In the genomic region with DNA sequence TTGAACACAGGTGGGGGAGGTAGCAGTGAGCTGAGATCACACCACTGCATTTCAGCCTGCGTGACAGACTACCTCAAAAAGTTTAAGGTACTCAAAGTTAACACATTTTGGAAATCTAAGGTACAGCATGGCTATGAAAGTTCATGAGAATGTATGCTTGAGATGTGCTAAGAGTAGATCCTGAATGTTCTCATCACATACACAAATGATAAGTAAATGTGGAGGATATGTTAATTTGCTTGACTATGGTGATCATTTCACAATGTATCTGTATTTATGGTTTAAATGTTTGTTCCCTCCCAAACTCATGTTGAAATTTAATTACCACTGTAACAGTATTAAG, we compare ENCODE assay signal across 17 cellular contexts. TPM values are rescaled to one million over a fixed set of nuclear protein-coding genes. Genes with fewer than 3 reads are reported as not detected.
DNase-seq lines count a peak whose midpoint lies in the region; ATAC-seq and TF ChIP-seq lines count a peak whose summit lies in the region.
"Had no signal": no experiment of that assay in that cellular context is flagged by ENCODE, and none has a peak within 500 bp of the region (broad histone marks: within the 10 kb centered on the region; RNA-seq: fewer than 3 reads in every experiment).

No MANE protein-coding gene starts in this region.

- 90 to 100% methylated on average over 1 of the region's 1 CpG for WGBS in endodermal cell (ENCODE audit: insufficient coverage in 1 of 2, insufficient read length in 1 of 2), 2 experiments

- peaks cover 92% of the 10 kb centered on the region for H3K4me1 Mint-ChIP-seq in activated B cell treated with CpG ODN at 0.5 μM for 24 hours
- H3K4me1 Mint-ChIP-seq in endodermal cell, result peaks cover 40% of the 10 kb centered on the region

- peak overlapping the region in 7 of 11 experiments; percentile 18 to 88 (median 65); a peak in 10 of 22 replicates for H3K4me2 ChIP-seq in BLaER1 treated with 17β-estradiol and CSF1 and Interleukin-3, amounts not matched to agents 10 nM and 100 nM

- no peaks in the 10 kb centered on the region for H3K36me3 ChIP-seq in BLaER1 treated with 17β-estradiol and CSF1 and Interleukin-3, amounts not matched to agents 10 nM and 100 nM
- H3K36me3 ChIP-seq in endodermal cell (ENCODE audit: control insufficient read depth, insufficient read depth, low read length) (no peaks in the 10 kb centered on the region), vagina (no peaks in the 10 kb centered on the region)
- H3K36me3 ChIP-seq: cardiac muscle cell, HAP-1 had no signal

- TF ChIP-seq CTCF in activated B cell treated with CpG ODN at 0.5 μM for 24 hours (IDR thresholded peaks at IDR 0.05) (no peak), endodermal cell (conservative IDR thresholded peaks at IDR 0.05) (no peak), dorsolateral prefrontal cortex (IDR thresholded peaks at IDR 0.05 in 54 of 56, conservative IDR thresholded peaks at IDR 0.05 in 2 of 56; ENCODE audit: low read depth in 1 of 56, partially characterized antibody in 56 of 56) (no peak), vagina (IDR thresholded peaks at IDR 0.05) (no peak)

- H3K27ac Mint-ChIP-seq in activated B cell treated with CpG ODN at 0.5 μM for 24 hours (peak overlapping the region; percentile 92), endodermal cell (no peak overlapping the region)

- H3K36me3 Mint-ChIP-seq in activated B cell treated with CpG ODN at 0.5 μM for 24 hours (ENCODE audit: low read depth) (peaks cover 6% of the 10 kb centered on the region), endodermal cell (ENCODE audit: low read depth) (peaks cover 3% of the 10 kb centered on the region)

- H3K9ac ChIP-seq in BLaER1 treated with 17β-estradiol and CSF1 and Interleukin-3, amounts not matched to agents 10 nM and 100 nM, result 0 out of 22 replicates have a peak overlapping the region, but pooled peaks of 1 of the 11 experiments have one; percentile 6
- H3K9ac ChIP-seq in endodermal cell (ENCODE audit: extremely low read depth, low read length, poor library complexity, severe bottlenecking), result no peak overlapping the region

- CTCF ChIA-PET in activated B cell treated with CpG ODN at 0.5 μM for 24 hours (lab: Charles Lee), result interaction anchor here (1.0 to 1.4 kb wide), 2 partner anchors 16 to 49 kb away, joined by 3 to 7 read pairs; no protein-coding TSS in a partner anchor

- H3K4me3 ChIP-seq in BLaER1 treated with 17β-estradiol and CSF1 and Interleukin-3, amounts not matched to agents 10 nM and 100 nM, result no peak overlapping the region
- H3K4me3 ChIP-seq in GM08714 (ENCODE audit: low read length), result peak overlapping the region; percentile 13; the same call in 1 of the 2 replicates
- H3K4me3 ChIP-seq in endodermal cell (ENCODE audit: low read length), result peak overlapping the region; percentile 51
- no peak overlapping the region for H3K4me3 ChIP-seq in dorsolateral prefrontal cortex
- H3K4me3 ChIP-seq in vagina, result no peak overlapping the region
- H3K4me3 ChIP-seq: cardiac muscle cell, HAP-1 had no signal

- peaks cover 39 to 87% (median 51%) of the 10 kb centered on the region in 10 experiments for H3K4me1 ChIP-seq in BLaER1 treated with 17β-estradiol and CSF1 and Interleukin-3, amounts not matched to agents 10 nM and 100 nM
- no peaks in the 10 kb centered on the region for H3K4me1 ChIP-seq in endodermal cell (ENCODE audit: control insufficient read depth, insufficient read depth, low read length)
- peaks cover 22% of the 10 kb centered on the region for H3K4me1 ChIP-seq in vagina

- peaks cover 0 to 21% (median 13%) of the 10 kb centered on the region in 11 experiments; a peak in 14 of 22 replicates for H3K9me3 ChIP-seq in BLaER1 treated with 17β-estradiol and CSF1 and Interleukin-3, amounts not matched to agents 10 nM and 100 nM (replicated peaks in 1 of 11)
- H3K9me3 ChIP-seq in endodermal cell (ENCODE audit: control insufficient read depth, low read length) (peaks cover 7% of the 10 kb centered on the region), vagina (no peaks in the 10 kb centered on the region)
- H3K9me3 ChIP-seq: HAP-1 had no signal

- no peak for TF ChIP-seq POLR2A in vagina (IDR thresholded peaks at IDR 0.05)

- H3K4me3 Mint-ChIP-seq in activated B cell treated with CpG ODN at 0.5 μM for 24 hours, result peak overlapping the region; percentile 47
- no peak overlapping the region for H3K4me3 Mint-ChIP-seq in endodermal cell

- no peak for ATAC-seq in activated B cell treated with CpG ODN at 0.5 μM for 24 hours (ENCODE audit: low read depth)
- ATAC-seq: left lobe of liver had no signal

- intact Hi-C loops in activated B cell treated with CpG ODN at 0.5 μM for 24 hours (cut with micrococcal nuclease), result loop anchor here (1.0 kb wide), 1 partner anchor 7 kb away; no protein-coding TSS in a partner anchor
- intact Hi-C loops in dorsolateral prefrontal cortex (cut with DNase I), result no loop called here
- intact Hi-C loops in vagina (cut with DNase I), result no loop called here

- H3K27ac ChIP-seq in BLaER1 treated with 17β-estradiol and CSF1 and Interleukin-3, amounts not matched to agents 10 nM and 100 nM, result peak overlapping the region in 5 of 11 experiments; percentile 8 to 89 (median 55); a peak in 8 of 22 replicates
- H3K27ac ChIP-seq in endodermal cell (ENCODE audit: low read depth, low read length), result no peak overlapping the region
- no peak overlapping the region for H3K27ac ChIP-seq in dorsolateral prefrontal cortex
- no peak overlapping the region for H3K27ac ChIP-seq in vagina
- H3K27ac ChIP-seq: cardiac muscle cell had no signal

- H4K20me1 ChIP-seq in BLaER1 treated with 17β-estradiol and CSF1 and Interleukin-3, amounts not matched to agents 10 nM and 100 nM, result no peaks in the 10 kb centered on the region

- H3K27me3 ChIP-seq in BLaER1 treated with 17β-estradiol and CSF1 and Interleukin-3, amounts not matched to agents 10 nM and 100 nM, result no peaks in the 10 kb centered on the region
- H3K27me3 ChIP-seq in endodermal cell (ENCODE audit: control insufficient read depth, insufficient read depth, low read length, poor library complexity, severe bottlenecking) (no peaks in the 10 kb centered on the region), dorsolateral prefrontal cortex (no peaks in the 10 kb centered on the region), vagina (no peaks in the 10 kb centered on the region)

- no peaks in the 10 kb centered on the region for H3K9me3 Mint-ChIP-seq in activated B cell treated with CpG ODN at 0.5 μM for 24 hours
- H3K9me3 Mint-ChIP-seq in endodermal cell, result peaks cover 23% of the 10 kb centered on the region

- no peaks in the 10 kb centered on the region for H3K27me3 Mint-ChIP-seq in activated B cell treated with CpG ODN at 0.5 μM for 24 hours
- no peaks in the 10 kb centered on the region for H3K27me3 Mint-ChIP-seq in endodermal cell (ENCODE audit: insufficient read depth)

- POLR2A ChIA-PET in activated B cell treated with CpG ODN at 0.5 μM for 24 hours (lab: Charles Lee), result interaction anchor here (1.0 to 6.7 kb wide), 11 partner anchors 8 to 127 kb away, joined by 3 to 93 read pairs (median 15); a partner anchor contains a TSS

- DNase-seq in activated B cell treated with CpG ODN at 0.5 μM for 24 hours (no peak), endodermal cell (no peak), superior temporal gyrus (ENCODE audit: extremely low spot score) (no peak), dorsolateral prefrontal cortex (no peak), vagina (ENCODE audit: extremely low spot score in 2 of 2) (no peak), EL (no peak)
- DNase-seq: activated CD4-positive, alpha-beta T cell treated with anti-CD3 and anti-CD28 coated beads for 4 hours; DMS153; effector CD8-positive, alpha-beta T cell; NCI-H1105; T1000; trophoblast cell had no signal

RNA-seq across cellular contexts. Expression of a gene that starts 20.1 kb away (rescaled TPM):
- 59.9 and 60.5 TPM in 2 replicates for total RNA-seq in activated B cell treated with CpG ODN at 0.5 μM for 24 hours
- 10 to 100 TPM; 30.6 to 38.5 TPM for total RNA-seq in endodermal cell
- 14.1 TPM for polyA plus RNA-seq in endodermal cell (2013, experiment 1 of 2)
- 18.4 TPM for polyA plus RNA-seq in endodermal cell (2013, experiment 2 of 2)
- total RNA-seq in dorsolateral prefrontal cortex, result 10 to 100 TPM in 86 of 120 experiments, 1 to 10 TPM in 34; 5.2 to 34.5 (median 12.1) TPM
- 38.1 TPM for total RNA-seq in vagina

RNA-seq across cellular contexts. Expression of a gene that starts 41.3 kb away (rescaled TPM):
- total RNA-seq in activated B cell treated with CpG ODN at 0.5 μM for 24 hours (142 and 149 TPM in 2 replicates), endodermal cell (100 to 1,000 TPM; 192 to 390 TPM), dorsolateral prefrontal cortex (10 to 100 TPM in 114 of 120 experiments, 1 to 10 TPM in 6; 8.0 to 22.0 (median 14.4) TPM), vagina (6.9 TPM)
- polyA plus RNA-seq in endodermal cell (2013, experiment 1 of 2), result 39.8 TPM
- 48.5 TPM for polyA plus RNA-seq in endodermal cell (2013, experiment 2 of 2)

Comparison
In these comparisons a context has a peak if more than half of its experiments do, and no peak if none do; other contexts are left out.
1. H3K4me3 ChIP-seq: peak in GM08714 (single experiment) and endodermal cell (single experiment); none in BLaER1 treated with 17β-estradiol and CSF1 and Interleukin-3, amounts not matched to agents 10 nM and 100 nM (0 of 10), dorsolateral prefrontal cortex (0 of 59) and vagina (0 of 2).